Comparison of ENCODE assay signal across 1 cellular context in the genomic region with DNA sequence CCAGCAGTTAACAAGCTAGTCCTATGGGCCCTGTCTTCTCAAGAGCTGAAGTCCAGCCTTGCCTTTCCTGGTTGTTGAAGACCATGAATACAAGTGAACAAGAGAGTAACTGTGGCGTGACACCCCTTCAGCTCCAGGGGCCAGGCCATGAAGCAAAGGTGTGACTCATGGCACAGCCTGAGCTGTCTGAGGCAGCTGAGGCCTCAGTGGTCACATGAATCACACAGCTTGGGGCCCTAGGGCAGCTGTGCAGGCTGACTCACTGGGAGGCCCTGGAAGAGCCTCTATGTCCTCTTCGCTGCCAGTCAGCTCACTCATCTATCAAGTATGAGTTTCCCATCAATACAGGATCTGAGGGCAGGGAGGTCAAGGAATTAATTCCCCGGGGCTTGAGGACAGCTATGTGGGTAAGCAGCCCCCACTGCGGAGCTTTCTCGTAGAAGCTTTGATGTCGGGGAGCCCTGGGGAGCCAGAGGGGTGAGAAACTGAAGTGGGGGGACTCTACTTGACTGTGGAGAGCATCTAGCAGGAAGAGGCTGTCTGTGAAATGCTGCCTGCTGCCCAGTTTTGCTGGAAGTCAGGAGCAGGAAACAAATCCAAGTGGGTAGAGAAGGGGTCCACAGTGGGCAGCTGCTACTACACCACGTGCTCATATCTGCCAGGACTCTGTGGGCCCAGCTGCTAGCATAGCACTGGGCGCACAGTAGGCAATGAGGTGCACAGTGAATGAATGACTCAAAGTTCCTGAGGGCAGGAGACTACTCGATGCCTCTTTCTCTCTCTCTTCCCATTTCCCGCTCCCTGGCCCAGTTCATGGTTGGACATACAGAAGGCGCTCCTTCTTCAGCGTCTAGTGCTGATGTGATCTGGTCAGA.
A peak's percentile ranks its signal among the peaks of the same experiment; 100 is the strongest.
TF ChIP-seq lines count a peak whose summit lies in the region.

No MANE protein-coding gene starts in this region.

TF ChIP-seq in HepG2, 621 proteins besides CTCF, POLR2A, EP300 and RAD21 (continued from another document and continues in another):
- no peak for TF ChIP-seq ELK4 (CRISPR knock-in tag; IDR thresholded peaks at IDR 0.05; ENCODE audit: borderline replicate concordance)
- no peak for TF ChIP-seq SP2 (CRISPR knock-in tag; IDR thresholded peaks at IDR 0.05)
- no peak for TF ChIP-seq SOX6 (IDR thresholded peaks at IDR 0.05)
- TF ChIP-seq SOX6 (CRISPR knock-in tag; IDR thresholded peaks at IDR 0.05) = peak; percentile 17; the same call in 1 of the 2 replicates
- TF ChIP-seq CEBPB (IDR thresholded peaks at IDR 0.05; ENCODE audit: borderline replicate concordance, low read depth, low read length) = no peak
- TF ChIP-seq GRHL1 (CRISPR knock-in tag; conservative IDR thresholded peaks at IDR 0.05) = no peak
- TF ChIP-seq, protein P1, sequence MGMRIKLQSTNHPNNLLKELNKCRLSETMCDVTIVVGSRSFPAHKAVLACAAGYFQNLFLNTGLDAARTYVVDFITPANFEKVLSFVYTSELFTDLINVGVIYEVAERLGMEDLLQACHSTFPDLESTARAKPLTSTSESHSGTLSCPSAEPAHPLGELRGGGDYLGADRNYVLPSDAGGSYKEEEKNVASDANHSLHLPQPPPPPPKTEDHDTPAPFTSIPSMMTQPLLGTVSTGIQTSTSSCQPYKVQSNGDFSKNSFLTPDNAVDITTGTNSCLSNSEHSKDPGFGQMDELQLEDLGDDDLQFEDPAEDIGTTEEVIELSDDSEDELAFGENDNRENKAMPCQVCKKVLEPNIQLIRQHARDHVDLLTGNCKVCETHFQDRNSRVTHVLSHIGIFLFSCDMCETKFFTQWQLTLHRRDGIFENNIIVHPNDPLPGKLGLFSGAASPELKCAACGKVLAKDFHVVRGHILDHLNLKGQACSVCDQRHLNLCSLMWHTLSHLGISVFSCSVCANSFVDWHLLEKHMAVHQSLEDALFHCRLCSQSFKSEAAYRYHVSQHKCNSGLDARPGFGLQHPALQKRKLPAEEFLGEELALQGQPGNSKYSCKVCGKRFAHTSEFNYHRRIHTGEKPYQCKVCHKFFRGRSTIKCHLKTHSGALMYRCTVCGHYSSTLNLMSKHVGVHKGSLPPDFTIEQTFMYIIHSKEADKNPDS (CRISPR knock-in tag; IDR thresholded peaks at IDR 0.05) = no peak
- 0 out of 2 replicates have a peak, but pooled peaks have one; percentile 23 for TF ChIP-seq KDM4B (CRISPR knock-in tag; IDR thresholded peaks at IDR 0.05)
- no peak for TF ChIP-seq PLSCR1 (CRISPR knock-in tag; IDR thresholded peaks at IDR 0.05; ENCODE audit: borderline replicate concordance)
- TF ChIP-seq SETDB1 (CRISPR knock-in tag; IDR thresholded peaks at IDR 0.05; ENCODE audit: borderline replicate concordance) = no peak
- no peak for TF ChIP-seq ARNT2 (CRISPR knock-in tag; IDR thresholded peaks at IDR 0.05; ENCODE audit: low read depth)
- no peak for TF ChIP-seq SYNCRIP (IDR thresholded peaks at IDR 0.05; ENCODE audit: insufficient read depth, low read depth, low read length)
- 0 out of 2 replicates have a peak, but pooled peaks have one; percentile 32 for TF ChIP-seq KAT7 (CRISPR knock-in tag; IDR thresholded peaks at IDR 0.05; ENCODE audit: borderline replicate concordance)
- no peak for TF ChIP-seq NFIB (CRISPR knock-in tag; IDR thresholded peaks at IDR 0.05; ENCODE audit: borderline replicate concordance)
- TF ChIP-seq XRCC5 (optimal IDR thresholded peaks at IDR 0.05; ENCODE audit: low read length) = peak; percentile 95
- TF ChIP-seq ZNF383 (CRISPR knock-in tag; IDR thresholded peaks at IDR 0.05; ENCODE audit: borderline replicate concordance) = no peak
- TF ChIP-seq ZNF567 (CRISPR knock-in tag; IDR thresholded peaks at IDR 0.05; ENCODE audit: borderline replicate concordance) = no peak
- no peak for TF ChIP-seq SIN3A (IDR thresholded peaks at IDR 0.05; ENCODE audit: borderline replicate concordance, low read depth, low read length)
- TF ChIP-seq, protein P2, sequence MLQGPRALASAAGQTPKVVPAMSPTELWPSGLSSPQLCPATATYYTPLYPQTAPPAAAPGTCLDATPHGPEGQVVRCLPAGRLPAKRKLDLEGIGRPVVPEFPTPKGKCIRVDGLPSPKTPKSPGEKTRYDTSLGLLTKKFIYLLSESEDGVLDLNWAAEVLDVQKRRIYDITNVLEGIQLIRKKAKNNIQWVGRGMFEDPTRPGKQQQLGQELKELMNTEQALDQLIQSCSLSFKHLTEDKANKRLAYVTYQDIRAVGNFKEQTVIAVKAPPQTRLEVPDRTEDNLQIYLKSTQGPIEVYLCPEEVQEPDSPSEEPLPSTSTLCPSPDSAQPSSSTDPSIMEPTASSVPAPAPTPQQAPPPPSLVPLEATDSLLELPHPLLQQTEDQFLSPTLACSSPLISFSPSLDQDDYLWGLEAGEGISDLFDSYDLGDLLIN (CRISPR knock-in tag; IDR thresholded peaks at IDR 0.05; ENCODE audit: borderline replicate concordance) = no peak
- TF ChIP-seq CEBPG (CRISPR knock-in tag; IDR thresholded peaks at IDR 0.05) = 0 out of 2 replicates have a peak, but pooled peaks have one; percentile 25
- TF ChIP-seq, protein P3, sequence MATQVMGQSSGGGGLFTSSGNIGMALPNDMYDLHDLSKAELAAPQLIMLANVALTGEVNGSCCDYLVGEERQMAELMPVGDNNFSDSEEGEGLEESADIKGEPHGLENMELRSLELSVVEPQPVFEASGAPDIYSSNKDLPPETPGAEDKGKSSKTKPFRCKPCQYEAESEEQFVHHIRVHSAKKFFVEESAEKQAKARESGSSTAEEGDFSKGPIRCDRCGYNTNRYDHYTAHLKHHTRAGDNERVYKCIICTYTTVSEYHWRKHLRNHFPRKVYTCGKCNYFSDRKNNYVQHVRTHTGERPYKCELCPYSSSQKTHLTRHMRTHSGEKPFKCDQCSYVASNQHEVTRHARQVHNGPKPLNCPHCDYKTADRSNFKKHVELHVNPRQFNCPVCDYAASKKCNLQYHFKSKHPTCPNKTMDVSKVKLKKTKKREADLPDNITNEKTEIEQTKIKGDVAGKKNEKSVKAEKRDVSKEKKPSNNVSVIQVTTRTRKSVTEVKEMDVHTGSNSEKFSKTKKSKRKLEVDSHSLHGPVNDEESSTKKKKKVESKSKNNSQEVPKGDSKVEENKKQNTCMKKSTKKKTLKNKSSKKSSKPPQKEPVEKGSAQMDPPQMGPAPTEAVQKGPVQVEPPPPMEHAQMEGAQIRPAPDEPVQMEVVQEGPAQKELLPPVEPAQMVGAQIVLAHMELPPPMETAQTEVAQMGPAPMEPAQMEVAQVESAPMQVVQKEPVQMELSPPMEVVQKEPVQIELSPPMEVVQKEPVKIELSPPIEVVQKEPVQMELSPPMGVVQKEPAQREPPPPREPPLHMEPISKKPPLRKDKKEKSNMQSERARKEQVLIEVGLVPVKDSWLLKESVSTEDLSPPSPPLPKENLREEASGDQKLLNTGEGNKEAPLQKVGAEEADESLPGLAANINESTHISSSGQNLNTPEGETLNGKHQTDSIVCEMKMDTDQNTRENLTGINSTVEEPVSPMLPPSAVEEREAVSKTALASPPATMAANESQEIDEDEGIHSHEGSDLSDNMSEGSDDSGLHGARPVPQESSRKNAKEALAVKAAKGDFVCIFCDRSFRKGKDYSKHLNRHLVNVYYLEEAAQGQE (IDR thresholded peaks at IDR 0.05; ENCODE audit: borderline replicate concordance in 1 of 2, low read depth in 1 of 2, low read length in 2 of 2) = no peak
- no peak for TF ChIP-seq NFKBIZ (CRISPR knock-in tag; IDR thresholded peaks at IDR 0.05)
- no peak for TF ChIP-seq ZBTB46 (CRISPR knock-in tag; IDR thresholded peaks at IDR 0.05; ENCODE audit: borderline replicate concordance)
- TF ChIP-seq MTA1 (CRISPR knock-in tag; IDR thresholded peaks at IDR 0.05; ENCODE audit: borderline replicate concordance) = no peak
- no peak for TF ChIP-seq RBAK (CRISPR knock-in tag; IDR thresholded peaks at IDR 0.05)
- TF ChIP-seq ZNF790 (CRISPR knock-in tag; IDR thresholded peaks at IDR 0.05; ENCODE audit: borderline replicate concordance) = no peak
- TF ChIP-seq BRCA1 (CRISPR knock-in tag; IDR thresholded peaks at IDR 0.05) = 0 out of 2 replicates have a peak, but pooled peaks have one; percentile 52
- TF ChIP-seq ZNF101 (CRISPR knock-in tag; IDR thresholded peaks at IDR 0.05; ENCODE audit: borderline replicate concordance, low read depth) = no peak
- no peak for TF ChIP-seq ZNF878 (CRISPR knock-in tag; IDR thresholded peaks at IDR 0.05)
- TF ChIP-seq KLF15 (CRISPR knock-in tag; IDR thresholded peaks at IDR 0.05; ENCODE audit: borderline replicate concordance) = no peak
- TF ChIP-seq ZBTB7B (CRISPR knock-in tag; IDR thresholded peaks at IDR 0.05) = 0 out of 2 replicates have a peak, but pooled peaks have one; percentile 35
- peak; percentile 88 for TF ChIP-seq RXRA (CRISPR knock-in tag; IDR thresholded peaks at IDR 0.05)
- no peak for TF ChIP-seq ZC3H13 (CRISPR knock-in tag; IDR thresholded peaks at IDR 0.05)
- TF ChIP-seq ZNF850 (CRISPR knock-in tag; conservative IDR thresholded peaks at IDR 0.05) = no peak
- TF ChIP-seq ZNF792 (CRISPR knock-in tag; IDR thresholded peaks at IDR 0.05) = peak; percentile 86
- no peak for TF ChIP-seq ZNF672 (CRISPR knock-in tag; IDR thresholded peaks at IDR 0.05)
- TF ChIP-seq KDM3A (CRISPR knock-in tag; IDR thresholded peaks at IDR 0.05; ENCODE audit: low read depth) = 0 out of 2 replicates have a peak, but pooled peaks have one; percentile 63
- peak; percentile 84; the same call in 1 of the 2 replicates for TF ChIP-seq ZFP1 (CRISPR knock-in tag; IDR thresholded peaks at IDR 0.05)
- TF ChIP-seq REPIN1 (CRISPR knock-in tag; IDR thresholded peaks at IDR 0.05; ENCODE audit: borderline replicate concordance, low read depth) = no peak
- TF ChIP-seq TAF1 (CRISPR knock-in tag; IDR thresholded peaks at IDR 0.05) = no peak
- peak; percentile 64; the same call in 1 of the 2 replicates for TF ChIP-seq NFE2 (CRISPR knock-in tag; IDR thresholded peaks at IDR 0.05)
- TF ChIP-seq ZNF350 (CRISPR knock-in tag; IDR thresholded peaks at IDR 0.05; ENCODE audit: borderline replicate concordance, low read depth) = no peak; the same call in 1 of the 2 replicates
- no peak for TF ChIP-seq ZNF33A (CRISPR knock-in tag; IDR thresholded peaks at IDR 0.05; ENCODE audit: borderline replicate concordance)
- TF ChIP-seq, protein P4, sequence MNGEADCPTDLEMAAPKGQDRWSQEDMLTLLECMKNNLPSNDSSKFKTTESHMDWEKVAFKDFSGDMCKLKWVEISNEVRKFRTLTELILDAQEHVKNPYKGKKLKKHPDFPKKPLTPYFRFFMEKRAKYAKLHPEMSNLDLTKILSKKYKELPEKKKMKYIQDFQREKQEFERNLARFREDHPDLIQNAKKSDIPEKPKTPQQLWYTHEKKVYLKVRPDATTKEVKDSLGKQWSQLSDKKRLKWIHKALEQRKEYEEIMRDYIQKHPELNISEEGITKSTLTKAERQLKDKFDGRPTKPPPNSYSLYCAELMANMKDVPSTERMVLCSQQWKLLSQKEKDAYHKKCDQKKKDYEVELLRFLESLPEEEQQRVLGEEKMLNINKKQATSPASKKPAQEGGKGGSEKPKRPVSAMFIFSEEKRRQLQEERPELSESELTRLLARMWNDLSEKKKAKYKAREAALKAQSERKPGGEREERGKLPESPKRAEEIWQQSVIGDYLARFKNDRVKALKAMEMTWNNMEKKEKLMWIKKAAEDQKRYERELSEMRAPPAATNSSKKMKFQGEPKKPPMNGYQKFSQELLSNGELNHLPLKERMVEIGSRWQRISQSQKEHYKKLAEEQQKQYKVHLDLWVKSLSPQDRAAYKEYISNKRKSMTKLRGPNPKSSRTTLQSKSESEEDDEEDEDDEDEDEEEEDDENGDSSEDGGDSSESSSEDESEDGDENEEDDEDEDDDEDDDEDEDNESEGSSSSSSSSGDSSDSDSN (CRISPR knock-in tag; IDR thresholded peaks at IDR 0.05) = no peak
- no peak for TF ChIP-seq ZNF761 (CRISPR knock-in tag; conservative IDR thresholded peaks at IDR 0.05)
- no peak; the same call in 1 of the 2 replicates for TF ChIP-seq ZBTB38 (CRISPR knock-in tag; IDR thresholded peaks at IDR 0.05)
- TF ChIP-seq HMG20A (CRISPR knock-in tag; IDR thresholded peaks at IDR 0.05; ENCODE audit: borderline replicate concordance) = peak; percentile 90
- TF ChIP-seq ZNF879 (CRISPR knock-in tag; IDR thresholded peaks at IDR 0.05) = no peak
- no peak for TF ChIP-seq ZNF841 (CRISPR knock-in tag; IDR thresholded peaks at IDR 0.05; ENCODE audit: borderline replicate concordance)
